In genomic region chr12:6735448-6736191, GRCh38 we compare ENCODE assay signal across 8 cellular contexts. TPM values are rescaled to one million over a fixed set of nuclear protein-coding genes. Genes with fewer than 3 reads are reported as not detected.
A peak's percentile ranks its signal among the peaks of the same experiment; 100 is the strongest.
DNase-seq lines count a peak whose midpoint lies in the region; ATAC-seq and TF ChIP-seq lines count a peak whose summit lies in the region.

No MANE protein-coding gene starts in this region.

- CTCF ChIA-PET in WTC11 (lab: Charles Lee): interaction anchor here (0.9 to 1.9 kb wide), 4 partner anchors 12 to 90 kb away, joined by 3 to 7 read pairs (median 4); partner anchors contain the start of gene COPS7A

- ATAC-seq in WTC11 (peak; percentile 98), lower lobe of right lung (peak; percentile 89 to 93)

- TF ChIP-seq EP300 in stomach (IDR thresholded peaks at IDR 0.05): no peak

- DNase-seq in 8988T: peak; percentile 35
- peak; percentile 32 for DNase-seq in GM04504 (ENCODE audit: low read depth)
- peak; percentile 51 for DNase-seq in NCI-H1694 (lab: John Stamatoyannopoulos, UW)
- peak; percentile 59 for DNase-seq in WTC11 (ENCODE audit: low spot score)
- peak; percentile 74 for DNase-seq in ecto neural progenitor cell (ENCODE audit: low spot score)
- DNase-seq in lower lobe of right lung: peak; percentile 77
- peak; percentile 77 for DNase-seq in stomach
- DNase-seq in GM19238 (ENCODE audit: insufficient read length, low spot score): no peak

- peaks cover 8% of the 10 kb centered on the region for H3K36me3 Mint-ChIP-seq in WTC11

- H3K27ac Mint-ChIP-seq in WTC11: peak overlapping the region; percentile 88

- H3K4me3 Mint-ChIP-seq in WTC11: no peak overlapping the region

- H3K4me1 ChIP-seq in lower lobe of right lung (peaks cover 6% of the 10 kb centered on the region), stomach (peaks cover 0 to 10% (median 5%) of the 10 kb centered on the region in 4 donors)

- H3K4me1 Mint-ChIP-seq in WTC11: peaks cover 8% of the 10 kb centered on the region

- no peaks in the 10 kb centered on the region for H3K27me3 Mint-ChIP-seq in WTC11 (ENCODE audit: low read depth)

- H3K4me3 ChIP-seq in lower lobe of right lung (no peak overlapping the region), stomach (no peak overlapping the region)

- POLR2A ChIA-PET in WTC11 (lab: Charles Lee): interaction anchor here (1.0 kb wide), 1 partner anchor 11 kb away, joined by 3 read pairs; the partner anchor contains the start of gene COPS7A

- 26 to 38% (median 33%) methylated on average over 8 of the region's 8 CpGs for WGBS in stomach, 5 donors

- TF ChIP-seq CTCF in WTC11 (IDR thresholded peaks at IDR 0.05) (no peak), lower lobe of right lung (IDR thresholded peaks at IDR 0.05) (peak; percentile 75), stomach (IDR thresholded peaks at IDR 0.05) (peak in 5 of 7 experiments; percentile 38 to 80 (median 61))

- no peaks in the 10 kb centered on the region for H3K9me3 ChIP-seq in lower lobe of right lung
- H3K9me3 ChIP-seq in stomach: no peaks in the 10 kb centered on the region

- intact Hi-C loops in lower lobe of right lung (cut with DNase I): loop anchor here (10.0 kb wide), 1 partner anchor 49 kb away; the partner anchor contains the start of gene CD4
- intact Hi-C loops in stomach (cut with DNase I; ENCODE audit: low total_unique reads): loop anchor here (5.0 kb wide), 1 partner anchor 47 kb away; no protein-coding TSS in a partner anchor

- H3K9me3 Mint-ChIP-seq in WTC11: no peaks in the 10 kb centered on the region

- H3K36me3 ChIP-seq in lower lobe of right lung (peaks cover 31% of the 10 kb centered on the region), stomach (peaks cover 12 to 40% (median 35%) of the 10 kb centered on the region in 4 donors)

- H3K27me3 ChIP-seq in lower lobe of right lung (ENCODE audit: low read depth): no peaks in the 10 kb centered on the region
- H3K27me3 ChIP-seq in stomach: no peaks in the 10 kb centered on the region

- H3K27ac ChIP-seq in lower lobe of right lung (peak overlapping the region; percentile 22), stomach (peak overlapping the region in 2 of 5 donors; percentile 25 to 50)

- TF ChIP-seq POLR2A in stomach (IDR thresholded peaks at IDR 0.05): no peak

TF ChIP-seq in WTC11, 78 proteins besides CTCF, POLR2A, EP300 and RAD21:
- TF ChIP-seq, protein P1, sequence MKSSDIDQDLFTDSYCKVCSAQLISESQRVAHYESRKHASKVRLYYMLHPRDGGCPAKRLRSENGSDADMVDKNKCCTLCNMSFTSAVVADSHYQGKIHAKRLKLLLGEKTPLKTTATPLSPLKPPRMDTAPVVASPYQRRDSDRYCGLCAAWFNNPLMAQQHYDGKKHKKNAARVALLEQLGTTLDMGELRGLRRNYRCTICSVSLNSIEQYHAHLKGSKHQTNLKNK (CRISPR knock-in tag; IDR thresholded peaks at IDR 0.05): no peak
- TF ChIP-seq FOXK1 (CRISPR knock-in tag; IDR thresholded peaks at IDR 0.05) (no peak), IRF2 (CRISPR knock-in tag; IDR thresholded peaks at IDR 0.05; ENCODE audit: borderline replicate concordance, low read depth) (no peak), GTF2I (CRISPR knock-in tag; conservative IDR thresholded peaks at IDR 0.05) (no peak)
- TF ChIP-seq, protein P2, sequence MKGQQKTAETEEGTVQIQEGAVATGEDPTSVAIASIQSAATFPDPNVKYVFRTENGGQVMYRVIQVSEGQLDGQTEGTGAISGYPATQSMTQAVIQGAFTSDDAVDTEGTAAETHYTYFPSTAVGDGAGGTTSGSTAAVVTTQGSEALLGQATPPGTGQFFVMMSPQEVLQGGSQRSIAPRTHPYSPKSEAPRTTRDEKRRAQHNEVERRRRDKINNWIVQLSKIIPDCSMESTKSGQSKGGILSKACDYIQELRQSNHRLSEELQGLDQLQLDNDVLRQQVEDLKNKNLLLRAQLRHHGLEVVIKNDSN (CRISPR knock-in tag; IDR thresholded peaks at IDR 0.05): no peak
- TF ChIP-seq, protein P3, sequence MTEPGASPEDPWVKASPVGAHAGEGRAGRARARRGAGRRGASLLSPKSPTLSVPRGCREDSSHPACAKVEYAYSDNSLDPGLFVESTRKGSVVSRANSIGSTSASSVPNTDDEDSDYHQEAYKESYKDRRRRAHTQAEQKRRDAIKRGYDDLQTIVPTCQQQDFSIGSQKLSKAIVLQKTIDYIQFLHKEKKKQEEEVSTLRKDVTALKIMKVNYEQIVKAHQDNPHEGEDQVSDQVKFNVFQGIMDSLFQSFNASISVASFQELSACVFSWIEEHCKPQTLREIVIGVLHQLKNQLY (CRISPR knock-in tag; IDR thresholded peaks at IDR 0.05): no peak

RNA-seq across cellular contexts. Expression of gene COPS7A, which starts 11.8 kb away (rescaled TPM):
- total RNA-seq in WTC11 (2021) (41.2 to 43.8 TPM (median 41.4 TPM) in 3 replicates), lower lobe of right lung (55.1 TPM), stomach (10 to 100 TPM in 4 of 5 donors, 1 to 10 TPM in 1; 5.8 to 50.0 (median 25.7) TPM)
- 10 to 100 TPM; 45.2 to 54.2 (median 51.6) TPM for polyA plus RNA-seq in stomach

RNA-seq across cellular contexts. Expression of gene MLF2, which starts 17.3 kb away (rescaled TPM):
- total RNA-seq in WTC11 (2021): 226 to 236 TPM (median 229 TPM) in 3 replicates
- 108 TPM for total RNA-seq in lower lobe of right lung
- 100 to 1,000 TPM in 4 of 5 donors, 1 to 10 TPM in 1; 9.3 to 296 (median 128) TPM for total RNA-seq in stomach
- polyA plus RNA-seq in stomach: 100 to 1,000 TPM; 168 to 183 (median 180) TPM

RNA-seq across cellular contexts. Expression of gene PTMS, which starts 30.5 kb away (rescaled TPM):
- total RNA-seq in WTC11 (2021): 370 to 539 TPM (median 525 TPM) in 3 replicates
- total RNA-seq in lower lobe of right lung: 267 TPM
- total RNA-seq in stomach: 100 to 1,000 TPM in 1 of 5 donors, 10 to 100 TPM in 4; 22.8 to 261 (median 78.2) TPM
- 100 to 1,000 TPM; 228 to 363 (median 307) TPM for polyA plus RNA-seq in stomach

RNA-seq across cellular contexts. Expression of gene PIANP, which starts 35.0 kb away (rescaled TPM):
- total RNA-seq in WTC11 (2021) (7.7 to 9.9 TPM (median 8.2 TPM) in 3 replicates), lower lobe of right lung (0.18 TPM), stomach (under 1 TPM in 2 of 5 donors, not detected in 3; 0.14 to 0.37 TPM)
- 1 to 10 TPM in 2 of 3 donors, under 1 TPM in 1; 0.50 to 1.7 (median 1.5) TPM for polyA plus RNA-seq in stomach

RNA-seq across cellular contexts. Expression of gene LAG3, which starts 36.7 kb away (rescaled TPM):
- total RNA-seq in WTC11 (2021): 2.4 to 2.6 TPM (median 2.6 TPM) in 3 replicates
- 2.1 TPM for total RNA-seq in lower lobe of right lung
- total RNA-seq in stomach: 1 to 10 TPM in 2 of 5 donors, not detected in 3; 2.2 to 2.3 TPM
- polyA plus RNA-seq in stomach: 1 to 10 TPM in 2 of 3 donors, under 1 TPM in 1; 0.25 to 1.4 (median 1.2) TPM
